21 cellular contexts compared by ENCODE assay signal in genomic region chr19:15234525-15235130, GRCh38. TPM values are rescaled to one million over a fixed set of nuclear protein-coding genes. Genes with fewer than 3 reads are reported as not detected.
A peak's percentile ranks its signal among the peaks of the same experiment; 100 is the strongest.
DNase-seq lines count a peak whose midpoint lies in the region; ATAC-seq and TF ChIP-seq lines count a peak whose summit lies in the region.
"Had no signal": no experiment of that assay in that cellular context is flagged by ENCODE, and none has a peak within 500 bp of the region (broad histone marks: within the 10 kb centered on the region; RNA-seq: fewer than 3 reads in every experiment).

No MANE protein-coding gene starts in this region.

- H3K4me1 Mint-ChIP-seq in IgD-negative memory B cell (peaks cover 6 to 13% (median 10%) of the 10 kb centered on the region in 3 donors), neural progenitor cell (peaks cover 2% of the 10 kb centered on the region)
- peaks cover 68% of the 10 kb centered on the region for H3K4me1 Mint-ChIP-seq in dendritic cell treated with granulocyte-macrophage colony-stimulating factor and Interleukin-4, amounts not matched to agents 40 ng/mL and 50 ng/mL, for 4 days (ENCODE audit: low read depth)

- H3F3A ChIP-seq in neural progenitor cell (ENCODE audit: low read depth), result peaks cover 41% of the 10 kb centered on the region

- peaks cover 11% of the 10 kb centered on the region for H4K20me1 ChIP-seq in neural progenitor cell (ENCODE audit: low read depth)

- WGBS in prostate gland, result 78% methylated on average over 9 of the region's 9 CpGs

- H3K27ac ChIP-seq in neural progenitor cell, result no peak overlapping the region
- H3K27ac ChIP-seq in prostate gland, result no peak overlapping the region
- H3K27ac ChIP-seq: heart left ventricle, SJSA1, transverse colon had no signal

- H3K4me1 ChIP-seq in neural progenitor cell (no peaks in the 10 kb centered on the region), prostate gland (replicated peaks) (no peaks in the 10 kb centered on the region)
- H3K4me1 ChIP-seq: SJSA1 had no signal

- DNase-seq in DMS79 treated with DMSO at 0.1 percent for 48 hours (lab: John Stamatoyannopoulos, UW), result peak; percentile 69
- no peak for DNase-seq in neural progenitor cell (ENCODE audit: low spot score)
- DNase-seq in prostate gland (ENCODE audit: low spot score), result no peak
- no peak for DNase-seq in ACHN
- DNase-seq: activated naive CD8-positive, alpha-beta T cell treated with anti-CD3 and anti-CD28 coated beads for 36 hours; heart left ventricle; KBM-7; NCI-H2029; NCI-H524; posterior cingulate gyrus; stimulated activated CD4-positive, alpha-beta T cell treated with anti-CD3 and anti-CD28 coated beads, Interleukin-2, amount 100 ng/mL, for 24 hours; stimulated activated naive CD8-positive, alpha-beta T cell treated with anti-CD3 and anti-CD28 coated beads, Interleukin-15, amount 100 ng/mL, for 72 hours; transverse colon had no signal

- H3K27me3 Mint-ChIP-seq in IgD-negative memory B cell, result peaks cover 21% of the 10 kb centered on the region
- peaks cover 24% of the 10 kb centered on the region for H3K27me3 Mint-ChIP-seq in dendritic cell treated with granulocyte-macrophage colony-stimulating factor and Interleukin-4, amounts not matched to agents 40 ng/mL and 50 ng/mL, for 4 days
- H3K27me3 Mint-ChIP-seq in neural progenitor cell (ENCODE audit: insufficient read depth, low read depth), result peaks cover 30% of the 10 kb centered on the region

- H3K4me2 ChIP-seq in neural progenitor cell, result no peak overlapping the region

- TF ChIP-seq POLR2A in prostate gland (IDR thresholded peaks at IDR 0.05), result no peak

- in situ Hi-C loops in ACHN (cut with HindIII; ENCODE audit: low pct_ligation_motif_present, low pct_unique_long_range_greater_than_20kb, low sequenced_read_pairs), result no loop called here

- H3K9ac ChIP-seq in neural progenitor cell, result no peak overlapping the region

- intact Hi-C loops in dendritic cell treated with granulocyte-macrophage colony-stimulating factor and Interleukin-4, amounts not matched to agents 40 ng/mL and 50 ng/mL, for 4 days (cut with micrococcal nuclease), result loop anchor here (5.0 kb wide), 1 partner anchor 37 kb away; no protein-coding TSS in a partner anchor
- intact Hi-C loops in prostate gland (cut with DNase I), result no loop called here

- H3K9me3 Mint-ChIP-seq in IgD-negative memory B cell (peaks cover 0 to 2% (median 0%) of the 10 kb centered on the region in 3 donors), neural progenitor cell (no peaks in the 10 kb centered on the region)
- H3K9me3 Mint-ChIP-seq in dendritic cell treated with granulocyte-macrophage colony-stimulating factor and Interleukin-4, amounts not matched to agents 40 ng/mL and 50 ng/mL, for 4 days, result no peaks in the 10 kb centered on the region
- H3K9me3 Mint-ChIP-seq: activated naive CD8-positive, alpha-beta T cell treated with anti-CD3 and anti-CD28 coated beads for 36 hours; activated T-helper 1 cell treated with anti-CD3 and anti-CD28 coated beads, Interleukin-12 subunit alpha, Interleukin-12 subunit beta, Interleukin-2, Interleukin-4 antibody, amounts not matched to agents 30 ng/mL and 10 ng/mL and 1 ng/mL, durations not matched to agents 14 hours and 24 hours and 36 hours; stimulated activated naive CD8-positive, alpha-beta T cell treated with anti-CD3 and anti-CD28 coated beads, Interleukin-15, amount 100 ng/mL, for 72 hours; T-helper 2 cell treated with Interferon-gamma antibody and Interleukin-4, amounts not matched to agents 5 μg/mL and 100 μg/mL, for 36 hours had no signal

- H3K79me2 ChIP-seq in neural progenitor cell (ENCODE audit: low read depth), result no peaks in the 10 kb centered on the region

- no peak overlapping the region for H2AFZ ChIP-seq in neural progenitor cell (replicated peaks)

- ATAC-seq in GM18517 (IDR thresholded peaks at IDR 0.05; ENCODE audit: unreplicated experiment), result no peak
- ATAC-seq: activated CD4-positive, CD25-positive, alpha-beta regulatory T cell treated with anti-CD3 and anti-CD28 coated beads, Interleukin-2, amount 50 U/mL, for 24 hours; heart left ventricle; stimulated activated naive CD8-positive, alpha-beta T cell treated with anti-CD3 and anti-CD28 coated beads, Interleukin-15, amount 100 ng/mL, for 72 hours had no signal

- H3K27me3 ChIP-seq in neural progenitor cell (peaks cover 17% of the 10 kb centered on the region), prostate gland (replicated peaks; ENCODE audit: insufficient read depth) (no peaks in the 10 kb centered on the region)
- H3K27me3 ChIP-seq: SJSA1 had no signal

- H3K36me3 ChIP-seq in neural progenitor cell (no peaks in the 10 kb centered on the region), prostate gland (peaks cover 8 to 18% of the 10 kb centered on the region in 2 donors)

- H3K9me3 ChIP-seq in neural progenitor cell (ENCODE audit: low read depth) (no peaks in the 10 kb centered on the region), prostate gland (no peaks in the 10 kb centered on the region)
- H3K9me3 ChIP-seq: heart left ventricle, SJSA1, transverse colon had no signal

- H3K4me3 ChIP-seq in neural progenitor cell, result no peak overlapping the region
- H3K4me3 ChIP-seq in prostate gland, result no peak overlapping the region
- H3K4me3 ChIP-seq: heart left ventricle, SJSA1, transverse colon had no signal

- TF ChIP-seq CTCF in neural progenitor cell (IDR thresholded peaks at IDR 0.05) (no peak), prostate gland (IDR thresholded peaks at IDR 0.05) (no peak)

- H3K4me3 Mint-ChIP-seq in IgD-negative memory B cell, result peak overlapping the region in 1 of 4 donors; percentile 40
- H3K4me3 Mint-ChIP-seq in dendritic cell treated with granulocyte-macrophage colony-stimulating factor and Interleukin-4, amounts not matched to agents 40 ng/mL and 50 ng/mL, for 4 days, result no peak overlapping the region
- peak overlapping the region; percentile 10 for H3K4me3 Mint-ChIP-seq in neural progenitor cell
- H3K4me3 Mint-ChIP-seq: activated naive CD8-positive, alpha-beta T cell treated with anti-CD3 and anti-CD28 coated beads for 36 hours; activated T-helper 1 cell treated with anti-CD3 and anti-CD28 coated beads, Interleukin-12 subunit alpha, Interleukin-12 subunit beta, Interleukin-2, Interleukin-4 antibody, amounts not matched to agents 30 ng/mL and 10 ng/mL and 1 ng/mL, durations not matched to agents 14 hours and 24 hours and 36 hours; stimulated activated naive CD8-positive, alpha-beta T cell treated with anti-CD3 and anti-CD28 coated beads, Interleukin-15, amount 100 ng/mL, for 72 hours; T-helper 2 cell treated with Interferon-gamma antibody and Interleukin-4, amounts not matched to agents 5 μg/mL and 100 μg/mL, for 36 hours had no signal

- peak overlapping the region in 2 of 3 donors; percentile 8 to 57 for H3K27ac Mint-ChIP-seq in IgD-negative memory B cell
- H3K27ac Mint-ChIP-seq in dendritic cell treated with granulocyte-macrophage colony-stimulating factor and Interleukin-4, amounts not matched to agents 40 ng/mL and 50 ng/mL, for 4 days, result peak overlapping the region; percentile 84
- no peak overlapping the region for H3K27ac Mint-ChIP-seq in neural progenitor cell
- H3K27ac Mint-ChIP-seq: activated naive CD8-positive, alpha-beta T cell treated with anti-CD3 and anti-CD28 coated beads for 36 hours; activated T-helper 1 cell treated with anti-CD3 and anti-CD28 coated beads, Interleukin-12 subunit alpha, Interleukin-12 subunit beta, Interleukin-2, Interleukin-4 antibody, amounts not matched to agents 30 ng/mL and 10 ng/mL and 1 ng/mL, durations not matched to agents 14 hours and 24 hours and 36 hours; T-helper 2 cell treated with Interferon-gamma antibody and Interleukin-4, amounts not matched to agents 5 μg/mL and 100 μg/mL, for 36 hours had no signal

- H3K36me3 Mint-ChIP-seq in IgD-negative memory B cell (peaks cover 10% of the 10 kb centered on the region), neural progenitor cell (peaks cover 25% of the 10 kb centered on the region)
- H3K36me3 Mint-ChIP-seq in dendritic cell treated with granulocyte-macrophage colony-stimulating factor and Interleukin-4, amounts not matched to agents 40 ng/mL and 50 ng/mL, for 4 days (ENCODE audit: low read depth), result peaks cover 49% of the 10 kb centered on the region

RNA-seq across cellular contexts. Expression of gene EPHX3, which starts 2.4 kb away (rescaled TPM):
- not detected for polyA plus RNA-seq in IgD-negative memory B cell
- total RNA-seq in neural progenitor cell (ENCODE audit: low replicate concordance), result 2.2 and 2.3 TPM in 2 replicates
- total RNA-seq in prostate gland, result 1 to 10 TPM; 1.4 to 1.6 TPM
- total RNA-seq: activated naive CD8-positive, alpha-beta T cell treated with anti-CD3 and anti-CD28 coated beads for 36 hours; activated T-helper 1 cell treated with anti-CD3 and anti-CD28 coated beads, Interleukin-12 subunit alpha, Interleukin-12 subunit beta, Interleukin-2, Interleukin-4 antibody, amounts not matched to agents 30 ng/mL and 10 ng/mL and 1 ng/mL, durations not matched to agents 14 hours and 24 hours and 36 hours; transverse colon had no signal

RNA-seq across cellular contexts. Expression of gene NOTCH3, which starts 33.8 kb away (rescaled TPM):
- polyA plus RNA-seq in IgD-negative memory B cell, result not detected
- total RNA-seq in neural progenitor cell (ENCODE audit: low replicate concordance) (17.1 and 71.8 TPM in 2 replicates), prostate gland (10 to 100 TPM; 31.8 to 48.0 TPM)
- total RNA-seq: activated CD8-positive, alpha-beta memory T cell treated with anti-CD3 and anti-CD28 coated beads for 36 hours; activated T-helper 1 cell treated with anti-CD3 and anti-CD28 coated beads, Interleukin-12 subunit alpha, Interleukin-12 subunit beta, Interleukin-2, Interleukin-4 antibody, amounts not matched to agents 30 ng/mL and 10 ng/mL and 1 ng/mL, durations not matched to agents 14 hours and 24 hours and 36 hours had no signal
